22 cellular contexts compared by ENCODE assay signal in the genomic region with DNA sequence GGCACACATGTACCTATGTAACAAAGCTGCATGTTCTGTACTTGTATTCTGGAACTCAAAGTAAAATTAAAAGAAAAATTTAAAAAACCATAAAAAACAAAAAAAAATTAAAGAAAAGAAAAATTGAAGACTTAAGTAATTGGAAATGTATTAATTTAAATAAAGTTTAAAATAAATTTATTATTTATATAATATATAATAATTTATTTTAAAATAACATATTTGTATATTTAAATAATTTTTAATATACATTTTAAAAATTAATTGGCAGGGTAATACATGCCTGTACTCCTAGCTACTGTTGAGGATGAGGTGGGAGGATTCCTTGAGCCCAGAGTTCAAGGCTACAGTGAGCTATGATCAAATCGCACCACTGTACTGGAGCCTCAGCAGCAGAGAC.
"Had no signal": no experiment of that assay in that cellular context is flagged by ENCODE, and none has a peak within 500 bp of the region (broad histone marks: within the 10 kb centered on the region; RNA-seq: fewer than 3 reads in every experiment).

No MANE protein-coding gene starts in this region.

- H3K9me3 ChIP-seq: MG63, SK-N-SH had no signal

- H3K4me3 ChIP-seq: MG63 had no signal

- H3K27me3 ChIP-seq: MG63 had no signal

- ATAC-seq: HepG2 had no signal

- H3K36me3 ChIP-seq: MG63 had no signal

- DNase-seq: IMR-90, Karpas-422, KG1, MG63, NCI-H1092, NCI-H1105 treated with DMSO at 0.1 percent for 48 hours, NCI-H1417 treated with DMSO at 0.1 percent for 48 hours, NCI-H146, NCI-H1694 treated with DMSO at 0.1 percent for 48 hours, NCI-H1930, NCI-H2081, NCI-H2107, NCI-H226, NCI-H446, NCI-H510A, NCI-H524 treated with DMSO at 0.1 percent for 48 hours, NCI-H69, NCI-H774, SHP77, SK-N-SH had no signal

- FAIRE-seq: HepG2 had no signal

- H3K27ac ChIP-seq: RWPE1 had no signal
